In the genomic region with DNA sequence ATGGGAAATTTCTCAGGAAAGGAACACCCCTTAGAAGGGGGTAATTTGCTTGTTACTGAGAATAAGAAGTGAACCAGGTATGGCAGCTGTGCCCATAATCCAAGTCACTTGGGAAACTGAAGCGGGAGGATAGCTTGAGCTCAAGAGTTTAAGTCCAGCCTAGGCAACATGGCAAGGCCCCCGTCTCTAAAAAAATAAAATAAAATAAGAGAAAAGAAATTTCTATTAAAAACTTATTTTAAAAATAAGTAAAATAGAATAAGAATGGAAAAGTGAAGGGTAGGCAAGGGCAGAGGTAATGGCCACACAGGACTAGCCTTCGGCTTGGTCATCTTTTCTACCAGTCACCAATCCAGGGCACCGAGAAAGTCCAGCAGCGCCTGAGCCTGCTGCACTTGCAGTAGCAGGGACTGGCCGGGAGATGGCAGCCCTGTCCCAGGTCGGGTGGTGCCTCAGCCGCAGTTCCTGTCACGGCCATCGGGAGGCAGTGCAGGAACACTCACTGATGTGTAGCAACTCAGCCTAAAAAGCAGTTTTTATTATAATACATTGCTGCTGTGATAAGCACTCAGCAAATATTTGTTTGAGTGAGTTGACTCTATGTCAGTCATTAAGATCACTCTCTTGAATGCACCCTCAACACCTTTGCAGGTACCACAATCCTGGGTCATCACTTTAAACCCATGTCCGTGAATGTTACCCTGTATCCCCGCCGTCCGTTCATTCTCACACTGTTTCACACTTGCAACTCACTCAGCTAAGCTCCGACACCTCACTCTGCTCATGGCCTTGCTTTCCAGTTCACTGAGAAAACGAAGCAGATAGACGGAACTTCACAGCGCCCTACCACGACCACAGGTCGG, we compare ENCODE assay signal across 8 cellular contexts. TPM values are rescaled to one million over a fixed set of nuclear protein-coding genes. Genes with fewer than 3 reads are reported as not detected.
A peak's percentile ranks its signal among the peaks of the same experiment; 100 is the strongest.
DNase-seq lines count a peak whose midpoint lies in the region; ATAC-seq and TF ChIP-seq lines count a peak whose summit lies in the region.

No MANE protein-coding gene starts in this region.

- DNase-seq in AG08395 (ENCODE audit: low spot score): peak; percentile 85
- DNase-seq in NCI-H2227 treated with DMSO at 0.1 percent for 48 hours (lab: John Stamatoyannopoulos, UW): peak; percentile 70
- peak; percentile 87 for DNase-seq in WTC11 (ENCODE audit: low spot score)
- peak; percentile 58 for DNase-seq in mammary epithelial cell
- DNase-seq in islet precursor cell: peak; percentile 91
- DNase-seq in stimulated activated CD4-positive, alpha-beta T cell treated with anti-CD3 and anti-CD28 coated beads, Interleukin-1b, Interleukin-23, amount 100 ng/mL, for 24 hours (ENCODE audit: low read depth in 4 of 4, low spot score in 1 of 4): peak; percentile 80 to 95 (median 84)

- no peak overlapping the region for H3K27ac ChIP-seq in mammary epithelial cell (ENCODE audit: insufficient read depth, low read depth, low read length)

- no peaks in the 10 kb centered on the region for H3K9me3 Mint-ChIP-seq in WTC11

- CTCF ChIA-PET in WTC11 (lab: Charles Lee) (interaction anchor here (0.7 to 3.2 kb wide), 43 partner anchors 10 to 1263 kb away, joined by 3 to 50 read pairs (median 4); no protein-coding TSS in a partner anchor), mammary epithelial cell (lab: Charles Lee; ENCODE audit: low non-redundant PET) (interaction anchor here (0.6 kb wide), 2 partner anchors 324 to 554 kb away, joined by 3 read pairs; no protein-coding TSS in a partner anchor)

- H3K9me3 ChIP-seq in mammary epithelial cell (replicated peaks; ENCODE audit: insufficient read depth, low read length): no peaks in the 10 kb centered on the region

- H3K27ac Mint-ChIP-seq in WTC11: no peak overlapping the region

- ATAC-seq in GM18519 (IDR thresholded peaks at IDR 0.05; ENCODE audit: low FRiP score, unreplicated experiment) (peak; percentile 61), HG03064 (IDR thresholded peaks at IDR 0.05; ENCODE audit: low read depth, unreplicated experiment) (peak; percentile 68), WTC11 (peak; percentile 93)

- no peak overlapping the region for H3K9ac ChIP-seq in mammary epithelial cell (ENCODE audit: insufficient read depth, low read length)

- dilution Hi-C loops in mammary epithelial cell (cut with HindIII; ENCODE audit: low sequenced_read_pairs): no loop called here

- H3K36me3 Mint-ChIP-seq in WTC11: no peaks in the 10 kb centered on the region

- peak; percentile 100 for TF ChIP-seq CTCF in WTC11 (IDR thresholded peaks at IDR 0.05)
- TF ChIP-seq CTCF in mammary epithelial cell (conservative IDR thresholded peaks at IDR 0.05 in 1 of 2, IDR thresholded peaks at IDR 0.05 in 1 of 2; ENCODE audit: extremely low read depth in 1 of 2, insufficient read depth in 1 of 2, low read depth in 1 of 2, low read length in 2 of 2): peak; percentile 100

- 53% methylated on average over 20 of the region's 20 CpGs for WGBS in mammary epithelial cell (ENCODE audit: low coverage, missing lambda C conversion rate)

- H3K79me2 ChIP-seq in mammary epithelial cell (ENCODE audit: insufficient read depth, low read length): no peaks in the 10 kb centered on the region

- H3K4me1 ChIP-seq in mammary epithelial cell (ENCODE audit: insufficient read depth, low read length): peaks cover 15% of the 10 kb centered on the region

- no peaks in the 10 kb centered on the region for H3K27me3 ChIP-seq in mammary epithelial cell (ENCODE audit: insufficient read depth, low read length)

- no peak overlapping the region for H3K4me2 ChIP-seq in mammary epithelial cell (ENCODE audit: insufficient read depth, low read depth, low read length)

- no peaks in the 10 kb centered on the region for H3K27me3 Mint-ChIP-seq in WTC11 (ENCODE audit: low read depth)

- in situ Hi-C loops in mammary epithelial cell (cut with MboI; ENCODE audit: low sequenced_read_pairs in 2 of 2): loop anchor here (5.0 to 25.0 kb wide), 3 partner anchors 303 to 515 kb away; no protein-coding TSS in a partner anchor

- no TSS peak for BruUV-seq in mammary epithelial cell (replicated peaks; lab: Mats Ljungman, UMichigan)

- no peaks in the 10 kb centered on the region for H3K36me3 ChIP-seq in mammary epithelial cell (ENCODE audit: insufficient read depth, low read length)

- H4K20me1 ChIP-seq in mammary epithelial cell (ENCODE audit: insufficient read depth, low read length): no peaks in the 10 kb centered on the region

- no peak overlapping the region for H3K4me3 Mint-ChIP-seq in WTC11

- POLR2A ChIA-PET in WTC11 (lab: Charles Lee): no interaction called here

- H3K4me3 ChIP-seq in mammary epithelial cell (replicated peaks in 1 of 3; ENCODE audit: insufficient read depth in 1 of 3, low read depth in 2 of 3, low read length in 3 of 3): no peak overlapping the region

- peaks cover 6% of the 10 kb centered on the region for H3K4me1 Mint-ChIP-seq in WTC11

- intact Hi-C loops in mammary epithelial cell (cut with micrococcal nuclease): loop anchor here (1.0 to 5.0 kb wide), 8 partner anchors 68 to 555 kb away; a partner anchor contains a TSS

- H2AFZ ChIP-seq in mammary epithelial cell (ENCODE audit: low read depth, low read length): no peak overlapping the region

TF ChIP-seq in WTC11, 78 proteins besides CTCF, POLR2A, EP300 and RAD21:
- TF ChIP-seq, protein P1, sequence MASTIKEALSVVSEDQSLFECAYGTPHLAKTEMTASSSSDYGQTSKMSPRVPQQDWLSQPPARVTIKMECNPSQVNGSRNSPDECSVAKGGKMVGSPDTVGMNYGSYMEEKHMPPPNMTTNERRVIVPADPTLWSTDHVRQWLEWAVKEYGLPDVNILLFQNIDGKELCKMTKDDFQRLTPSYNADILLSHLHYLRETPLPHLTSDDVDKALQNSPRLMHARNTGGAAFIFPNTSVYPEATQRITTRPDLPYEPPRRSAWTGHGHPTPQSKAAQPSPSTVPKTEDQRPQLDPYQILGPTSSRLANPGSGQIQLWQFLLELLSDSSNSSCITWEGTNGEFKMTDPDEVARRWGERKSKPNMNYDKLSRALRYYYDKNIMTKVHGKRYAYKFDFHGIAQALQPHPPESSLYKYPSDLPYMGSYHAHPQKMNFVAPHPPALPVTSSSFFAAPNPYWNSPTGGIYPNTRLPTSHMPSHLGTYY (CRISPR knock-in tag; IDR thresholded peaks at IDR 0.05): no peak
- peak; percentile 58; the same call in 1 of the 2 replicates for TF ChIP-seq GABPB1 (CRISPR knock-in tag; IDR thresholded peaks at IDR 0.05)

RNA-seq across cellular contexts. Expression of a gene that starts 23.2 kb away (rescaled TPM):
- total RNA-seq in WTC11 (2021) (0.09 TPM in 1 of 3 replicates, not detected in the others), mammary epithelial cell (not detected)
- polyA plus RNA-seq in mammary epithelial cell: not detected
- not detected for polyA minus RNA-seq in mammary epithelial cell
